40 cellular contexts compared by ENCODE assay signal in genomic region chr4:6043188-6043587, GRCh38. TPM values are rescaled to one million over a fixed set of nuclear protein-coding genes. Genes with fewer than 3 reads are reported as not detected.
"Had no signal": no experiment of that assay in that cellular context is flagged by ENCODE, and none has a peak within 500 bp of the region (broad histone marks: within the 10 kb centered on the region; RNA-seq: fewer than 3 reads in every experiment).

No MANE protein-coding gene starts in this region.

- H3K4me1 ChIP-seq: adrenal gland, ascending aorta, breast epithelium, esophagus squamous epithelium, gastroesophageal sphincter had no signal

- H3K4me1 Mint-ChIP-seq: activated B cell treated with CpG ODN at 0.5 μM for 24 hours; activated naive CD4-positive, alpha-beta T cell treated with anti-CD3 and anti-CD28 coated beads, Interleukin-2, amount 50 U/mL, for 24 hours; activated naive CD8-positive, alpha-beta T cell treated with anti-CD3 and anti-CD28 coated beads for 36 hours; activated naive CD8-positive, alpha-beta T cell treated with anti-CD3 and anti-CD28 coated beads, Interleukin-2, amount 50 U/mL, for 24 hours; brain had no signal

- H3K36me3 Mint-ChIP-seq: activated CD4-positive, alpha-beta memory T cell treated with anti-CD3 and anti-CD28 coated beads for 36 hours; activated naive CD4-positive, alpha-beta T cell treated with anti-CD3 and anti-CD28 coated beads, Interleukin-2, amount 50 U/mL, for 24 hours; activated naive CD8-positive, alpha-beta T cell treated with anti-CD3 and anti-CD28 coated beads for 36 hours; brain had no signal

- H3K27ac Mint-ChIP-seq: activated B cell treated with CpG ODN at 0.5 μM for 24 hours; activated CD4-positive, alpha-beta memory T cell treated with anti-CD3 and anti-CD28 coated beads for 36 hours; activated CD8-positive, alpha-beta T cell treated with anti-CD3 and anti-CD28 coated beads, Interleukin-2, amount 10 ng/mL, durations not matched to agents 7 days and 5 days; activated naive CD4-positive, alpha-beta T cell treated with anti-CD3 and anti-CD28 coated beads for 36 hours; activated naive CD4-positive, alpha-beta T cell treated with anti-CD3 and anti-CD28 coated beads, Interleukin-2, amount 50 U/mL, for 24 hours; activated naive CD8-positive, alpha-beta T cell treated with anti-CD3 and anti-CD28 coated beads for 36 hours; activated naive CD8-positive, alpha-beta T cell treated with anti-CD3 and anti-CD28 coated beads, Interleukin-2, amount 50 U/mL, for 24 hours; activated T-helper 1 cell treated with anti-CD3 and anti-CD28 coated beads, Interleukin-12 subunit alpha, Interleukin-12 subunit beta, Interleukin-2, Interleukin-4 antibody, amounts not matched to agents 30 ng/mL and 10 ng/mL and 1 ng/mL, durations not matched to agents 14 hours and 24 hours and 36 hours; activated T-helper 2 cell treated with anti-CD3 and anti-CD28 coated beads, Interferon-gamma antibody, Interleukin-2, Interleukin-4, amounts not matched to agents 10 μg/mL and 5 μg/mL and 100 μg/mL, durations not matched to agents 14 hours and 24 hours and 36 hours; brain; T-helper 17 cell; T-helper 2 cell treated with Interferon-gamma antibody and Interleukin-4, amounts not matched to agents 5 μg/mL and 100 μg/mL, for 36 hours had no signal

- H3K9me3 ChIP-seq: adrenal gland, ascending aorta, breast epithelium, esophagus squamous epithelium, gastroesophageal sphincter had no signal

- H3K27me3 ChIP-seq: adrenal gland, ascending aorta, cardiac muscle cell had no signal

- H3K27ac ChIP-seq: adrenal gland, ascending aorta, breast epithelium, cardiac muscle cell, epithelial cell of prostate, esophagus squamous epithelium, gastroesophageal sphincter, WERI-Rb-1 had no signal

- H3K36me3 ChIP-seq: adrenal gland, ascending aorta, breast epithelium, cardiac muscle cell, esophagus squamous epithelium, gastroesophageal sphincter, WERI-Rb-1 had no signal

- DNase-seq: activated B cell treated with CpG ODN at 0.5 μM for 24 hours; activated CD4-positive, alpha-beta memory T cell treated with anti-CD3 and anti-CD28 coated beads for 36 hours; activated CD4-positive, alpha-beta T cell treated with anti-CD3 and anti-CD28 coated beads for 48 hours; activated CD4-positive, alpha-beta T cell treated with anti-CD3 and anti-CD28 coated beads, Interleukin-2, amount 50 U/mL, for 1 hour; activated CD8-positive, alpha-beta memory T cell treated with anti-CD3 and anti-CD28 coated beads, Interleukin-2, amount 10 ng/mL, durations not matched to agents 7 days and 5 days; activated CD8-positive, alpha-beta memory T cell treated with anti-CD3 and anti-CD28 coated beads, Interleukin-2, amount 50 U/mL, for 4 hours; activated CD8-positive, alpha-beta T cell treated with anti-CD3 and anti-CD28 coated beads, Interleukin-2, amount 10 ng/mL, durations not matched to agents 7 days and 5 days; activated effector memory CD4-positive, alpha-beta T cell treated with anti-CD3 and anti-CD28 coated beads, Interleukin-2, amount 50 U/mL, for 16 hours; activated naive CD4-positive, alpha-beta T cell treated with anti-CD3 and anti-CD28 coated beads for 36 hours; activated naive CD8-positive, alpha-beta T cell treated with anti-CD3 and anti-CD28 coated beads for 36 hours; activated naive CD8-positive, alpha-beta T cell treated with anti-CD3 and anti-CD28 coated beads, Interleukin-2, amount 50 U/mL, for 24 hours; activated T-cell treated with anti-CD3 and anti-CD28 coated beads, Interleukin-2, amount 50 U/mL, for 1 hour; activated T-cell treated with anti-CD3 and anti-CD28 coated beads, Interleukin-2, amount 50 U/mL, for 48 hours; adrenal gland; amygdala; central memory CD4-positive, alpha-beta T cell; cortex of kidney; dermis blood vessel endothelial cell; effector CD4-positive, alpha-beta T cell; effector memory CD8-positive, alpha-beta T cell; esophagus squamous epithelium; foreskin melanocyte; T-helper 1 cell; T-helper 17 cell; T1000; WERI-Rb-1 had no signal

- H3K9me3 Mint-ChIP-seq: activated B cell treated with CpG ODN at 0.5 μM for 24 hours; activated CD4-positive, alpha-beta memory T cell treated with anti-CD3 and anti-CD28 coated beads for 36 hours; activated naive CD4-positive, alpha-beta T cell treated with anti-CD3 and anti-CD28 coated beads for 36 hours; activated naive CD4-positive, alpha-beta T cell treated with anti-CD3 and anti-CD28 coated beads, Interleukin-2, amount 50 U/mL, for 24 hours; activated naive CD8-positive, alpha-beta T cell treated with anti-CD3 and anti-CD28 coated beads for 36 hours; activated naive CD8-positive, alpha-beta T cell treated with anti-CD3 and anti-CD28 coated beads, Interleukin-2, amount 50 U/mL, for 24 hours; activated T-helper 1 cell treated with anti-CD3 and anti-CD28 coated beads, Interleukin-12 subunit alpha, Interleukin-12 subunit beta, Interleukin-2, Interleukin-4 antibody, amounts not matched to agents 30 ng/mL and 10 ng/mL and 1 ng/mL, durations not matched to agents 14 hours and 24 hours and 36 hours; activated T-helper 2 cell treated with anti-CD3 and anti-CD28 coated beads, Interferon-gamma antibody, Interleukin-2, Interleukin-4, amounts not matched to agents 10 μg/mL and 5 μg/mL and 100 μg/mL, durations not matched to agents 14 hours and 24 hours and 36 hours; effector memory CD8-positive, alpha-beta T cell; T-helper 2 cell treated with Interferon-gamma antibody and Interleukin-4, amounts not matched to agents 5 μg/mL and 100 μg/mL, for 36 hours had no signal

- H3K27me3 Mint-ChIP-seq: activated CD8-positive, alpha-beta memory T cell treated with anti-CD3 and anti-CD28 coated beads, Interleukin-2, amount 10 ng/mL, durations not matched to agents 7 days and 5 days had no signal

- H3K4me3 Mint-ChIP-seq: activated B cell treated with CpG ODN at 0.5 μM for 24 hours; activated CD4-positive, alpha-beta memory T cell treated with anti-CD3 and anti-CD28 coated beads for 36 hours; activated CD8-positive, alpha-beta T cell treated with anti-CD3 and anti-CD28 coated beads, Interleukin-2, amount 10 ng/mL, durations not matched to agents 7 days and 5 days; activated naive CD4-positive, alpha-beta T cell treated with anti-CD3 and anti-CD28 coated beads for 36 hours; activated naive CD4-positive, alpha-beta T cell treated with anti-CD3 and anti-CD28 coated beads, Interleukin-2, amount 50 U/mL, for 24 hours; activated naive CD8-positive, alpha-beta T cell treated with anti-CD3 and anti-CD28 coated beads for 36 hours; activated naive CD8-positive, alpha-beta T cell treated with anti-CD3 and anti-CD28 coated beads, Interleukin-2, amount 50 U/mL, for 24 hours; brain; effector memory CD8-positive, alpha-beta T cell; T-helper 17 cell; T-helper 2 cell treated with Interferon-gamma antibody and Interleukin-4, amounts not matched to agents 5 μg/mL and 100 μg/mL, for 36 hours had no signal

- H3K4me3 ChIP-seq: adrenal gland, ascending aorta, breast epithelium, cardiac muscle cell, esophagus squamous epithelium, gastroesophageal sphincter had no signal

RNA-seq across cellular contexts. Expression of gene C4orf50, which starts 25.0 kb away (rescaled TPM):
- total RNA-seq: activated B cell treated with CpG ODN at 0.5 μM for 24 hours; activated naive CD4-positive, alpha-beta T cell treated with anti-CD3 and anti-CD28 coated beads for 36 hours; activated naive CD8-positive, alpha-beta T cell treated with anti-CD3 and anti-CD28 coated beads for 36 hours; ascending aorta; endothelial cell of umbilical vein; fibroblast of lung; fibroblast of villous mesenchyme; glomerular endothelial cell had no signal
- polyA plus RNA-seq: cardiac muscle cell, endothelial cell of umbilical vein, fibroblast of lung had no signal
